Comparison of ENCODE assay signal across 8 cellular contexts in the genomic region with DNA sequence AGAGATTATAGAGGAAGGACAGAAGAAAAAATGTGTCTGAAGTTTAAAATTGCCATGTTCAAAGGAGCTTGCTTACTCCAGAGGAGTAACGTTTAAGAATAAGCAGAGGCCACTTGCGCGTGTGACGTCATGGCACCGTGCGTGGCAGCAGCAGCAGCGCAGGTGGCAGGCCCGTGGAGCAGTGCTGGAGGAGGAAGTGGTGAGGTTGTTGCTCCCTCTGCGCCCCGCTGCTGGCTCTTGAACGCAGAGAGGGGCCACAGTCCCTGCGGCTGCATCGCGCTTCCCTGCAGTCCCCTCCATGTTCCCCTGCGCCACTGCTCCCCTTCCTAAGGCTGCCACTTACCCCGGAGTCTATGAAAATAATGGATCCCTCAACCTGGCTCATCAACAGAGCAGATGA. TPM values are rescaled to one million over a fixed set of nuclear protein-coding genes. Genes with fewer than 3 reads are reported as not detected.
A peak's percentile ranks its signal among the peaks of the same experiment; 100 is the strongest.
DNase-seq lines count a peak whose midpoint lies in the region; ATAC-seq and TF ChIP-seq lines count a peak whose summit lies in the region.

No MANE protein-coding gene starts in this region.

- peaks cover 65% of the 10 kb centered on the region for H3K36me3 Mint-ChIP-seq in activated naive CD8-positive, alpha-beta T cell treated with anti-CD3 and anti-CD28 coated beads, Interleukin-2, amount 10 ng/mL, durations not matched to agents 7 days and 5 days
- peaks cover 91% of the 10 kb centered on the region for H3K36me3 Mint-ChIP-seq in nephron (ENCODE audit: low read depth)

- DNase-seq in T-helper 9 cell (peak; percentile 76), NOMO-1 (lab: John Stamatoyannopoulos, UW; ENCODE audit: unreplicated experiment in 2 of 2) (no peak), epidermal melanocyte (ENCODE audit: insufficient read length, low spot score) (no peak), NCI-H1417 (lab: John Stamatoyannopoulos, UW) (no peak)
- DNase-seq in activated naive CD8-positive, alpha-beta T cell treated with anti-CD3 and anti-CD28 coated beads, Interleukin-2, amount 10 ng/mL, durations not matched to agents 7 days and 5 days, result peak; percentile 79
- DNase-seq in stimulated activated naive CD4-positive, alpha-beta T cell treated with Interleukin-2 at 50 U/mL for 16 hours (lab: John Stamatoyannopoulos, UW), result peak; percentile 68

- POLR2A ChIA-PET in activated naive CD8-positive, alpha-beta T cell treated with anti-CD3 and anti-CD28 coated beads, Interleukin-2, amount 10 ng/mL, durations not matched to agents 7 days and 5 days (lab: Charles Lee), result interaction anchor here (1.5 to 3.2 kb wide), 2 partner anchors 38 to 114 kb away, joined by 4 to 17 read pairs; partner anchors contain the start of genes ANKRD16, FBH1 and GDI2

- H3K4me1 Mint-ChIP-seq in activated naive CD8-positive, alpha-beta T cell treated with anti-CD3 and anti-CD28 coated beads, Interleukin-2, amount 10 ng/mL, durations not matched to agents 7 days and 5 days, result peaks cover 48% of the 10 kb centered on the region
- H3K4me1 Mint-ChIP-seq in nephron, result peaks cover 8% of the 10 kb centered on the region

- TF ChIP-seq CTCF in nephron (IDR thresholded peaks at IDR 0.05; ENCODE audit: unreplicated experiment in 3 of 3), result no peak

- peak; percentile 100 for ATAC-seq in activated naive CD8-positive, alpha-beta T cell treated with anti-CD3 and anti-CD28 coated beads, Interleukin-2, amount 10 ng/mL, durations not matched to agents 7 days and 5 days (ENCODE audit: low read depth)
- ATAC-seq in GM19395 (IDR thresholded peaks at IDR 0.05; ENCODE audit: unreplicated experiment), result no peak

- no peaks in the 10 kb centered on the region for H3K9me3 Mint-ChIP-seq in activated naive CD8-positive, alpha-beta T cell treated with anti-CD3 and anti-CD28 coated beads, Interleukin-2, amount 10 ng/mL, durations not matched to agents 7 days and 5 days
- H3K9me3 Mint-ChIP-seq in nephron, result no peaks in the 10 kb centered on the region

- peak overlapping the region; percentile 78 for H3K4me3 Mint-ChIP-seq in activated naive CD8-positive, alpha-beta T cell treated with anti-CD3 and anti-CD28 coated beads, Interleukin-2, amount 10 ng/mL, durations not matched to agents 7 days and 5 days
- no peak overlapping the region for H3K4me3 Mint-ChIP-seq in nephron

- H3K27me3 Mint-ChIP-seq in activated naive CD8-positive, alpha-beta T cell treated with anti-CD3 and anti-CD28 coated beads, Interleukin-2, amount 10 ng/mL, durations not matched to agents 7 days and 5 days, result no peaks in the 10 kb centered on the region
- H3K27me3 Mint-ChIP-seq in nephron (ENCODE audit: low read depth), result no peaks in the 10 kb centered on the region

- H3K27ac Mint-ChIP-seq in activated naive CD8-positive, alpha-beta T cell treated with anti-CD3 and anti-CD28 coated beads, Interleukin-2, amount 10 ng/mL, durations not matched to agents 7 days and 5 days, result peak overlapping the region; percentile 93
- peak overlapping the region in 2 of 3 experiments; percentile 8 to 37 for H3K27ac Mint-ChIP-seq in nephron

RNA-seq across cellular contexts. Expression of gene GDI2, which starts 37.5 kb away (rescaled TPM):
- 100 to 1,000 TPM; 187 to 194 TPM for total RNA-seq in activated naive CD8-positive, alpha-beta T cell treated with anti-CD3 and anti-CD28 coated beads, Interleukin-2, amount 10 ng/mL, durations not matched to agents 7 days and 5 days

Comparison
In these comparisons a context has a peak if more than half of its experiments do, and no peak if none do; other contexts are left out.
1. DNase-seq: peak in T-helper 9 cell (single experiment), activated naive CD8-positive, alpha-beta T cell treated with anti-CD3 and anti-CD28 coated beads, Interleukin-2, amount 10 ng/mL, durations not matched to agents 7 days and 5 days (single experiment) and stimulated activated naive CD4-positive, alpha-beta T cell treated with Interleukin-2 at 50 U/mL for 16 hours (single experiment); none in NOMO-1 (0 of 2), epidermal melanocyte (single experiment) and NCI-H1417 (0 of 3).